Comparison of ENCODE assay signal across 1 cellular context in genomic region chr1:155168105-155168445, GRCh38.
TF ChIP-seq lines count a peak whose summit lies in the region.

No MANE protein-coding gene starts in this region.

TF ChIP-seq in A549, 52 proteins besides CTCF, POLR2A, EP300 and RAD21:
- 0 out of 4 replicates have a peak, but pooled peaks of 1 of the 2 experiments have one; percentile 9 for TF ChIP-seq CEBPB (IDR thresholded peaks at IDR 0.05)
